ENCODE assay signal across 24 cellular contexts in genomic region chr1:91653183-91653582, GRCh38.
A peak's percentile ranks its signal among the peaks of the same experiment; 100 is the strongest.
DNase-seq lines count a peak whose midpoint lies in the region; ATAC-seq and TF ChIP-seq lines count a peak whose summit lies in the region.
"Had no signal": no experiment of that assay in that cellular context is flagged by ENCODE, and none has a peak within 500 bp of the region (broad histone marks: within the 10 kb centered on the region; RNA-seq: fewer than 3 reads in every experiment).

No MANE protein-coding gene starts in this region.

- no peak overlapping the region for H3K9ac ChIP-seq in colonic mucosa (ENCODE audit: low read depth in 2 of 2, low read length in 2 of 2)
- H3K9ac ChIP-seq: neural progenitor cell had no signal

- no peaks in the 10 kb centered on the region for H3K4me1 Mint-ChIP-seq in activated naive CD4-positive, alpha-beta T cell treated with anti-CD3 and anti-CD28 coated beads, Interleukin-2, amount 10 ng/mL, durations not matched to agents 7 days and 5 days

- H3K27ac Mint-ChIP-seq in activated naive CD4-positive, alpha-beta T cell treated with anti-CD3 and anti-CD28 coated beads, Interleukin-2, amount 10 ng/mL, durations not matched to agents 7 days and 5 days, result no peak overlapping the region
- H3K27ac Mint-ChIP-seq: activated CD8-positive, alpha-beta T cell treated with anti-CD3 and anti-CD28 coated beads, Interleukin-2, amount 10 ng/mL, durations not matched to agents 7 days and 5 days; neural progenitor cell; stimulated activated effector memory CD8-positive, alpha-beta T cell treated with anti-CD3 and anti-CD28 coated beads, Interleukin-12 subunit alpha, Interleukin-12 subunit beta, amount 100 ng/mL, for 72 hours had no signal

- TF ChIP-seq CTCF in GM12864 (IDR thresholded peaks at IDR 0.05; ENCODE audit: low read depth, low read length, missing control alignments), result no peak
- TF ChIP-seq CTCF in colonic mucosa (IDR thresholded peaks at IDR 0.05), result no peak

- no peaks in the 10 kb centered on the region for H3K4me1 ChIP-seq in colonic mucosa

- intact Hi-C loops in colonic mucosa (cut with DNase I), result no loop called here

- no peaks in the 10 kb centered on the region for H3K36me3 ChIP-seq in colonic mucosa
- H3K36me3 ChIP-seq: cardiac muscle cell, neural progenitor cell, thyroid gland had no signal

- ATAC-seq in GM19035 (IDR thresholded peaks at IDR 0.05; ENCODE audit: unreplicated experiment) (peak; percentile 64), HG02798 (IDR thresholded peaks at IDR 0.05; ENCODE audit: poor library complexity, unreplicated experiment) (peak; percentile 43)
- ATAC-seq: activated CD4-positive, CD25-positive, alpha-beta regulatory T cell treated with anti-CD3 and anti-CD28 coated beads, Interleukin-2, amount 50 U/mL, for 24 hours; activated CD8-positive, alpha-beta T cell treated with anti-CD3 and anti-CD28 coated beads, Interleukin-2, amount 10 ng/mL, durations not matched to agents 7 days and 5 days; K562; stimulated activated effector memory CD8-positive, alpha-beta T cell treated with anti-CD3 and anti-CD28 coated beads, Interleukin-12 subunit alpha, Interleukin-12 subunit beta, amount 100 ng/mL, for 72 hours had no signal

- CTCF ChIA-PET in activated naive CD4-positive, alpha-beta T cell treated with anti-CD3 and anti-CD28 coated beads, Interleukin-2, amount 10 ng/mL, durations not matched to agents 7 days and 5 days (lab: Charles Lee), result no interaction called here

- no peaks in the 10 kb centered on the region for H3K27me3 Mint-ChIP-seq in activated naive CD4-positive, alpha-beta T cell treated with anti-CD3 and anti-CD28 coated beads, Interleukin-2, amount 10 ng/mL, durations not matched to agents 7 days and 5 days

- no peak overlapping the region for H3K4me3 ChIP-seq in GM12864 (ENCODE audit: low read depth, low read length)
- H3K4me3 ChIP-seq in colonic mucosa, result no peak overlapping the region
- H3K4me3 ChIP-seq: cardiac muscle cell, dorsolateral prefrontal cortex, K562, neural progenitor cell, thyroid gland had no signal

- DNase-seq in GM12864 (ENCODE audit: low read depth), result peak; percentile 12
- peak; percentile 76 for DNase-seq in MV-4-11 (lab: John Stamatoyannopoulos, UW)
- no peak for DNase-seq in colonic mucosa
- no peak for DNase-seq in cerebellar nuclear complex (lab: John Stamatoyannopoulos, UW)
- DNase-seq in activated naive CD4-positive, alpha-beta T cell treated with anti-CD3 and anti-CD28 coated beads, Interleukin-2, amount 10 ng/mL, durations not matched to agents 7 days and 5 days, result no peak
- DNase-seq in KBM-7, result no peak
- DNase-seq: ACHN; activated CD8-positive, alpha-beta T cell treated with anti-CD3 and anti-CD28 coated beads, Interleukin-2, amount 10 ng/mL, durations not matched to agents 7 days and 5 days; activated naive CD4-positive, alpha-beta T cell treated with Interleukin-2 at 50 U/mL for 16 hours; activated T-cell treated with anti-CD3 and anti-CD28 coated beads, Interleukin-2, amount 50 U/mL, for 1 hour; amygdala; dorsolateral prefrontal cortex; NCI-H2029 treated with DMSO at 0.1 percent for 48 hours; NCI-H446 treated with DMSO at 0.1 percent for 48 hours; T-helper 9 cell; thyroid gland had no signal

- no peak overlapping the region for H3K27ac ChIP-seq in colonic mucosa
- H3K27ac ChIP-seq: C4-2B, cardiac muscle cell, dorsolateral prefrontal cortex, neural progenitor cell, thyroid gland had no signal

- in situ Hi-C loops in KBM-7 (cut with MboI; ENCODE audit: low pct_unique_long_range_greater_than_20kb, low sequenced_read_pairs), result no loop called here

- peaks cover 1% of the 10 kb centered on the region for H3K36me3 Mint-ChIP-seq in activated naive CD4-positive, alpha-beta T cell treated with anti-CD3 and anti-CD28 coated beads, Interleukin-2, amount 10 ng/mL, durations not matched to agents 7 days and 5 days
- H3K36me3 Mint-ChIP-seq: stimulated activated effector memory CD8-positive, alpha-beta T cell treated with anti-CD3 and anti-CD28 coated beads, Interleukin-12 subunit alpha, Interleukin-12 subunit beta, amount 100 ng/mL, for 72 hours had no signal

- no peak overlapping the region for H3K4me3 Mint-ChIP-seq in activated naive CD4-positive, alpha-beta T cell treated with anti-CD3 and anti-CD28 coated beads, Interleukin-2, amount 10 ng/mL, durations not matched to agents 7 days and 5 days
- H3K4me3 Mint-ChIP-seq: activated CD8-positive, alpha-beta T cell treated with anti-CD3 and anti-CD28 coated beads, Interleukin-2, amount 10 ng/mL, durations not matched to agents 7 days and 5 days; neural progenitor cell; stimulated activated effector memory CD8-positive, alpha-beta T cell treated with anti-CD3 and anti-CD28 coated beads, Interleukin-12 subunit alpha, Interleukin-12 subunit beta, amount 100 ng/mL, for 72 hours had no signal

- H3K9me3 Mint-ChIP-seq in activated naive CD4-positive, alpha-beta T cell treated with anti-CD3 and anti-CD28 coated beads, Interleukin-2, amount 10 ng/mL, durations not matched to agents 7 days and 5 days, result no peaks in the 10 kb centered on the region
- H3K9me3 Mint-ChIP-seq: stimulated activated effector memory CD8-positive, alpha-beta T cell treated with anti-CD3 and anti-CD28 coated beads, Interleukin-12 subunit alpha, Interleukin-12 subunit beta, amount 100 ng/mL, for 72 hours had no signal

- H3K27me3 ChIP-seq in colonic mucosa, result no peaks in the 10 kb centered on the region
- H3K27me3 ChIP-seq: cardiac muscle cell, neural progenitor cell, thyroid gland had no signal

- no peaks in the 10 kb centered on the region for H3K9me3 ChIP-seq in colonic mucosa
- H3K9me3 ChIP-seq: thyroid gland had no signal

Comparison
In these comparisons a context has a peak if more than half of its experiments do, and no peak if none do; other contexts are left out.
1. DNase-seq: peak in GM12864 (single experiment) and MV-4-11 (single experiment); none in colonic mucosa (single experiment), cerebellar nuclear complex (0 of 2), activated naive CD4-positive, alpha-beta T cell treated with anti-CD3 and anti-CD28 coated beads, Interleukin-2, amount 10 ng/mL, durations not matched to agents 7 days and 5 days (single experiment) and KBM-7 (single experiment).